Comparison of ENCODE assay signal across 15 cellular contexts in genomic region chr9:138070815-138071214, GRCh38.
"Had no signal": no experiment of that assay in that cellular context is flagged by ENCODE, and none has a peak within 500 bp of the region (broad histone marks: within the 10 kb centered on the region; RNA-seq: fewer than 3 reads in every experiment).

No MANE protein-coding gene starts in this region.

- H3K36me3 ChIP-seq: left ventricle myocardium inferior, right lobe of liver, vagina had no signal

- H3K4me1 ChIP-seq: left ventricle myocardium inferior, psoas muscle, right lobe of liver, vagina had no signal

- DNase-seq: activated CD4-positive, alpha-beta T cell treated with anti-CD3 and anti-CD28 coated beads, Interleukin-2, amount 50 U/mL, for 48 hours; activated naive CD4-positive, alpha-beta T cell treated with anti-CD3 and anti-CD28 coated beads for 36 hours; activated naive CD8-positive, alpha-beta T cell treated with anti-CD3 and anti-CD28 coated beads, Interleukin-2, amount 50 U/mL, for 24 hours; dermis blood vessel endothelial cell; left ventricle myocardium inferior; mesenchymal stem cell; nephron progenitor cell; psoas muscle; T-helper 1 cell; T1000 had no signal

- ATAC-seq: activated naive CD8-positive, alpha-beta T cell treated with anti-CD3 and anti-CD28 coated beads, Interleukin-2, amount 50 U/mL, for 24 hours; esophagus mucosa; psoas muscle; right lobe of liver had no signal

- H3K4me3 ChIP-seq: left ventricle myocardium inferior, psoas muscle, right lobe of liver, SK-N-MC, vagina had no signal

- H3K27ac Mint-ChIP-seq: activated naive CD4-positive, alpha-beta T cell treated with anti-CD3 and anti-CD28 coated beads for 36 hours; activated naive CD8-positive, alpha-beta T cell treated with anti-CD3 and anti-CD28 coated beads, Interleukin-2, amount 50 U/mL, for 24 hours; nephron progenitor cell had no signal

- H3K4me1 Mint-ChIP-seq: activated naive CD8-positive, alpha-beta T cell treated with anti-CD3 and anti-CD28 coated beads, Interleukin-2, amount 50 U/mL, for 24 hours had no signal

- H3K4me3 Mint-ChIP-seq: activated naive CD4-positive, alpha-beta T cell treated with anti-CD3 and anti-CD28 coated beads for 36 hours; activated naive CD8-positive, alpha-beta T cell treated with anti-CD3 and anti-CD28 coated beads, Interleukin-2, amount 50 U/mL, for 24 hours; nephron progenitor cell had no signal

- H3K27ac ChIP-seq: left ventricle myocardium inferior, psoas muscle, right lobe of liver, SK-N-MC, vagina, VCaP had no signal

- H3K9me3 ChIP-seq: left ventricle myocardium inferior, psoas muscle, right lobe of liver, vagina had no signal

- H3K9me3 Mint-ChIP-seq: activated naive CD4-positive, alpha-beta T cell treated with anti-CD3 and anti-CD28 coated beads for 36 hours; activated naive CD8-positive, alpha-beta T cell treated with anti-CD3 and anti-CD28 coated beads, Interleukin-2, amount 50 U/mL, for 24 hours; nephron progenitor cell had no signal

- H3K27me3 ChIP-seq: right lobe of liver, vagina had no signal
